In genomic region chr5:38500861-38501260, GRCh38 we compare ENCODE assay signal across 17 cellular contexts.
DNase-seq lines count a peak whose midpoint lies in the region; ATAC-seq and TF ChIP-seq lines count a peak whose summit lies in the region.
"Had no signal": no experiment of that assay in that cellular context is flagged by ENCODE, and none has a peak within 500 bp of the region (broad histone marks: within the 10 kb centered on the region; RNA-seq: fewer than 3 reads in every experiment).

No MANE protein-coding gene starts in this region.

- CTCF ChIA-PET in GM10248 (lab: Yijun Ruan, JAX): no interaction called here

- H3K9me3 ChIP-seq in RWPE2 (ENCODE audit: severe bottlenecking): no peaks in the 10 kb centered on the region
- H3K9me3 ChIP-seq: heart right ventricle had no signal

- no peaks in the 10 kb centered on the region for H3K27me3 ChIP-seq in RWPE2 (ENCODE audit: insufficient read depth, poor library complexity, severe bottlenecking)
- H3K27me3 ChIP-seq: heart right ventricle had no signal

- H3K27ac ChIP-seq in RWPE2 (ENCODE audit: poor library complexity, severe bottlenecking): no peak overlapping the region
- H3K27ac ChIP-seq: heart right ventricle had no signal

- H3K4me3 ChIP-seq in RWPE2 (ENCODE audit: severe bottlenecking): no peak overlapping the region
- H3K4me3 ChIP-seq in foreskin fibroblast (ENCODE audit: low read depth in 1 of 2, low read length in 2 of 2): no peak overlapping the region
- H3K4me3 ChIP-seq: heart right ventricle had no signal

- DNase-seq in DMS53 (lab: John Stamatoyannopoulos, UW): peak; percentile 9
- no peak for DNase-seq in DMS53 treated with DMSO at 0.1 percent for 48 hours (lab: John Stamatoyannopoulos, UW; ENCODE audit: unreplicated experiment)
- no peak for DNase-seq in RWPE2 (ENCODE audit: low spot score)
- DNase-seq in foreskin fibroblast: peak; percentile 70 to 88
- DNase-seq in stromal cell of bone marrow (ENCODE audit: low read depth): peak; percentile 7
- no peak for DNase-seq in activated CD8-positive, alpha-beta memory T cell treated with anti-CD3 and anti-CD28 coated beads for 24 hours
- no peak for DNase-seq in GM10248 (ENCODE audit: extremely low spot score)
- DNase-seq: 8988T; activated CD4-positive, alpha-beta T cell treated with anti-CD3 and anti-CD28 coated beads for 4 hours; activated T-cell treated with anti-CD3 and anti-CD28 coated beads, Interleukin-2, amount 50 U/mL, for 72 hours; amygdala; effector CD8-positive, alpha-beta T cell; heart right ventricle; nucleus accumbens; stimulated activated CD4-positive, alpha-beta T cell treated with anti-CD3 and anti-CD28 coated beads, Interleukin-12 subunit alpha, Interleukin-12 subunit beta, amount 100 ng/mL, for 4 hours; T-cell had no signal

- POLR2A ChIA-PET in GM10248 (lab: Yijun Ruan, JAX): no interaction called here

- TF ChIP-seq CTCF in RWPE2 (IDR thresholded peaks at IDR 0.05; ENCODE audit: poor library complexity, severe bottlenecking) (no peak), foreskin fibroblast (IDR thresholded peaks at IDR 0.05; ENCODE audit: low read depth, low read length) (no peak), GM10248 (IDR thresholded peaks at IDR 0.05; ENCODE audit: control extremely low read depth, extremely low read depth, low read depth, missing control alignments) (no peak)

- no peaks in the 10 kb centered on the region for H3K4me1 ChIP-seq in RWPE2 (ENCODE audit: insufficient read depth, poor library complexity, severe bottlenecking)
- H3K4me1 ChIP-seq: heart right ventricle had no signal

- H3K36me3 ChIP-seq in RWPE2 (ENCODE audit: low read depth): no peaks in the 10 kb centered on the region

- ATAC-seq in RWPE2 (ENCODE audit: low read depth) (peak; percentile 88), GM18519 (IDR thresholded peaks at IDR 0.05; ENCODE audit: low FRiP score, unreplicated experiment) (no peak)
- ATAC-seq: heart right ventricle, T-cell had no signal

Comparison
In these comparisons a context has a peak if more than half of its experiments do, and no peak if none do; other contexts are left out.
1. DNase-seq: peak in DMS53 (single experiment), foreskin fibroblast (2 of 2) and stromal cell of bone marrow (single experiment); none in DMS53 treated with DMSO at 0.1 percent for 48 hours (single experiment), RWPE2 (single experiment), activated CD8-positive, alpha-beta memory T cell treated with anti-CD3 and anti-CD28 coated beads for 24 hours (single experiment) and GM10248 (single experiment).